Comparison of ENCODE assay signal across 24 cellular contexts in genomic region chr5:609506-609905, GRCh38.
"Had no signal": no experiment of that assay in that cellular context is flagged by ENCODE, and none has a peak within 500 bp of the region (broad histone marks: within the 10 kb centered on the region; RNA-seq: fewer than 3 reads in every experiment).

No MANE protein-coding gene starts in this region.

- H3K9ac ChIP-seq: neural progenitor cell, parathyroid adenoma had no signal

- H3K27ac ChIP-seq: gastrocnemius medialis, heart right ventricle, neural progenitor cell, parathyroid adenoma, psoas muscle, right lobe of liver, skin epidermis, suprapubic skin, thyroid gland had no signal

- H3K36me3 ChIP-seq: gastrocnemius medialis, heart right ventricle, neural progenitor cell, right lobe of liver, suprapubic skin, thyroid gland had no signal

- FAIRE-seq: endometrium, islet of Langerhans, urothelium cell line had no signal

- H2AFZ ChIP-seq: neural progenitor cell, parathyroid adenoma had no signal

- H3K4me2 ChIP-seq: neural progenitor cell had no signal

- H3K9me3 ChIP-seq: gastrocnemius medialis, heart right ventricle, mucosa of descending colon, psoas muscle, right lobe of liver, suprapubic skin, thyroid gland had no signal

- H3K4me3 ChIP-seq: gastrocnemius medialis, heart right ventricle, mucosa of descending colon, neural progenitor cell, psoas muscle, right lobe of liver, skin epidermis, suprapubic skin, thyroid gland had no signal

- H3K27ac Mint-ChIP-seq: naive thymus-derived CD8-positive, alpha-beta T cell; neural progenitor cell; type B pancreatic cell had no signal

- H3K4me1 ChIP-seq: psoas muscle had no signal

- H3K27me3 ChIP-seq: neural progenitor cell, right lobe of liver, thyroid gland had no signal

- DNase-seq: effector memory CD4-positive, alpha-beta T cell; gastrocnemius medialis; heart right ventricle; hypothalamus; kidney glomerular epithelial cell; mammary epithelial cell; occipital lobe; psoas muscle; retina; stimulated activated CD4-positive, alpha-beta T cell treated with anti-CD3 and anti-CD28 coated beads, Interleukin-2, amount 100 ng/mL, for 48 hours; stimulated activated naive CD4-positive, alpha-beta T cell treated with Interleukin-2 at 50 U/mL for 16 hours; thyroid gland had no signal

- ATAC-seq: esophagus mucosa; gastrocnemius medialis; heart right ventricle; mucosa of descending colon; naive thymus-derived CD8-positive, alpha-beta T cell; psoas muscle; right lobe of liver had no signal
